In the genomic region with DNA sequence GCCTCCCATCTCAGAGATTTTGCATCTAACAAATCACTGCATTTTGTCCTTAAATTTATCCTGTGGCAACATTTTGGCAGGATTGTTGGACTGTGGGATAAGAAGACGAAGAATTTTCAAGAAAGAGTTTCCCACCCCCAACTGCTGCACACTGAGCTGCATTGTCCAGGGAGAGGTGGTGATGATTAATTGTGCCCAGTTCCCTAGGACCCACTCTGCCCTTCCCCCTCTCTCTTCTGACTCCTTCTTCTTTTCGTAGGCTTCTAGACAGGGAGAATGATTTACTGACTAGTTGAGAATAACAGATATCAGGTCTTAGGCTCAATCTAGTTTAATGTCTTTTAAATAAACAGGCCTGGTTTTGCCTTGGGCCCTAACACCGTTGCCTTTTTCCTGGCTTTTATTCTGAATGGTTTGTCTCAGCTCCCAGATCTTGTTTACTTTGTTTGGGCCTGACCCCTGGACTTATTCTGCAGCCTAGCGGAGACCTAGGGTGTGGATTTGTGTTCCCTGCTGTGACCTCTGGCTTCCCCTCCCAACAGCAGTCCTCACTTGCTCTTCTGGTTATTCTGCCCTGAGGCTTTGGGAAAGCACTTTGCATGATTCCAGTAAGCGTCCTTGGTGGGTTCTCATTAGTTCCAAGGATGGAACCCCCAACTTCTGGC, we compare ENCODE assay signal across 25 cellular contexts.
DNase-seq lines count a peak whose midpoint lies in the region; ATAC-seq and TF ChIP-seq lines count a peak whose summit lies in the region.
"Had no signal": no experiment of that assay in that cellular context is flagged by ENCODE, and none has a peak within 500 bp of the region (broad histone marks: within the 10 kb centered on the region; RNA-seq: fewer than 3 reads in every experiment).

No MANE protein-coding gene starts in this region.

- no peak overlapping the region for H2AFZ ChIP-seq in hepatocyte

- DNase-seq in Calu3 (peak; percentile 15), hepatocyte (ENCODE audit: low spot score) (no peak), mucosa of gallbladder (ENCODE audit: low spot score) (peak; percentile 61), left lung (no peak), DMS 273 treated with DMSO at 0.1 percent for 48 hours (lab: John Stamatoyannopoulos, UW) (no peak)
- no peak for DNase-seq in stimulated activated naive CD8-positive, alpha-beta T cell treated with anti-CD3 and anti-CD28 coated beads, Interleukin-15, amount 100 ng/mL, for 72 hours
- DNase-seq in stimulated activated CD4-positive, alpha-beta T cell treated with anti-CD3 and anti-CD28 coated beads, Interleukin-1b, Interleukin-23, amount 100 ng/mL, for 48 hours: no peak
- DNase-seq: ACHN; activated CD4-positive, alpha-beta T cell treated with anti-CD3 and anti-CD28 coated beads, Interleukin-2, amount 50 U/mL, for 4 hours; activated naive CD4-positive, alpha-beta T cell; effector CD4-positive, alpha-beta T cell; GF-D8; H7; natural killer cell; NCI-H1092; NCI-H510A; Right ventricle myocardium superior; stimulated activated CD8-positive, alpha-beta memory T cell treated with anti-CD3 and anti-CD28 coated beads, Interleukin-4, amount 100 ng/mL, for 48 hours; substantia nigra; T-helper 1 cell had no signal

- H3K27me3 Mint-ChIP-seq in Calu3 (ENCODE audit: unreplicated experiment): no peaks in the 10 kb centered on the region
- H3K27me3 Mint-ChIP-seq in stimulated activated naive CD8-positive, alpha-beta T cell treated with anti-CD3 and anti-CD28 coated beads, Interleukin-15, amount 100 ng/mL, for 72 hours: peaks cover 51% of the 10 kb centered on the region

- H3K4me3 ChIP-seq in hepatocyte (no peak overlapping the region), left lung (no peak overlapping the region)
- H3K4me3 ChIP-seq: prostate gland had no signal

- H3K27ac Mint-ChIP-seq in Calu3 (ENCODE audit: unreplicated experiment): no peak overlapping the region
- no peak overlapping the region for H3K27ac Mint-ChIP-seq in stimulated activated naive CD8-positive, alpha-beta T cell treated with anti-CD3 and anti-CD28 coated beads, Interleukin-15, amount 100 ng/mL, for 72 hours
- H3K27ac Mint-ChIP-seq: IgD-negative memory B cell, memory B cell, natural killer cell had no signal

- H3K9me3 Mint-ChIP-seq in Calu3 (ENCODE audit: low read depth, unreplicated experiment): peaks cover 3% of the 10 kb centered on the region
- no peaks in the 10 kb centered on the region for H3K9me3 Mint-ChIP-seq in stimulated activated naive CD8-positive, alpha-beta T cell treated with anti-CD3 and anti-CD28 coated beads, Interleukin-15, amount 100 ng/mL, for 72 hours
- H3K9me3 Mint-ChIP-seq: natural killer cell had no signal

- no peak overlapping the region for H3K4me3 Mint-ChIP-seq in Calu3 (ENCODE audit: low read depth, unreplicated experiment)
- H3K4me3 Mint-ChIP-seq in stimulated activated naive CD8-positive, alpha-beta T cell treated with anti-CD3 and anti-CD28 coated beads, Interleukin-15, amount 100 ng/mL, for 72 hours: no peak overlapping the region
- H3K4me3 Mint-ChIP-seq: CD14-positive monocyte, IgD-negative memory B cell, memory B cell, natural killer cell had no signal

- no peak for ATAC-seq in left lung
- no peak for ATAC-seq in stimulated activated naive CD8-positive, alpha-beta T cell treated with anti-CD3 and anti-CD28 coated beads, Interleukin-15, amount 100 ng/mL, for 72 hours
- ATAC-seq: natural killer cell had no signal

- no peaks in the 10 kb centered on the region for H4K20me1 ChIP-seq in hepatocyte (ENCODE audit: insufficient read depth, poor library complexity, severe bottlenecking)

- H3K36me3 Mint-ChIP-seq in Calu3 (ENCODE audit: insufficient read depth, unreplicated experiment): no peaks in the 10 kb centered on the region
- H3K36me3 Mint-ChIP-seq: CD14-positive monocyte, IgD-negative memory B cell, memory B cell, natural killer cell had no signal

- H3K27ac ChIP-seq in hepatocyte: peak overlapping the region; percentile 26
- no peak overlapping the region for H3K27ac ChIP-seq in left lung
- H3K27ac ChIP-seq: prostate gland had no signal

- H3K4me1 ChIP-seq in hepatocyte (ENCODE audit: insufficient read depth): peaks cover 16% of the 10 kb centered on the region
- H3K4me1 ChIP-seq in left lung: no peaks in the 10 kb centered on the region
- H3K4me1 ChIP-seq: prostate gland had no signal

- H3K27me3 ChIP-seq in hepatocyte (peaks cover 4% of the 10 kb centered on the region), left lung (no peaks in the 10 kb centered on the region)

- TF ChIP-seq CTCF in Calu3 (IDR thresholded peaks at IDR 0.05; ENCODE audit: unreplicated experiment) (no peak), LNCAP (IDR thresholded peaks at IDR 0.05) (peak; percentile 54), hepatocyte (IDR thresholded peaks at IDR 0.05; ENCODE audit: poor library complexity) (no peak), left lung (IDR thresholded peaks at IDR 0.05) (no peak)

- peaks cover 28% of the 10 kb centered on the region for H3K4me1 Mint-ChIP-seq in Calu3 (ENCODE audit: low read depth, unreplicated experiment)
- H3K4me1 Mint-ChIP-seq in stimulated activated naive CD8-positive, alpha-beta T cell treated with anti-CD3 and anti-CD28 coated beads, Interleukin-15, amount 100 ng/mL, for 72 hours: no peaks in the 10 kb centered on the region
- H3K4me1 Mint-ChIP-seq: memory B cell, natural killer cell had no signal

- H3K36me3 ChIP-seq in hepatocyte (replicated peaks; ENCODE audit: insufficient read depth, low read depth) (no peaks in the 10 kb centered on the region), left lung (no peaks in the 10 kb centered on the region)
- H3K36me3 ChIP-seq: prostate gland had no signal

- no peaks in the 10 kb centered on the region for H3K9me2 ChIP-seq in hepatocyte (replicated peaks; ENCODE audit: insufficient read depth)

- H3K4me2 ChIP-seq in hepatocyte: no peak overlapping the region

- intact Hi-C loops in Calu3 (cut with micrococcal nuclease; ENCODE audit: unreplicated experiment): loop anchor here (5.0 kb wide), 1 partner anchor 99 kb away; no protein-coding TSS in a partner anchor
- intact Hi-C loops in left lung (cut with DNase I): no loop called here

- H3K9me3 ChIP-seq in hepatocyte (ENCODE audit: low read depth): no peaks in the 10 kb centered on the region
- no peaks in the 10 kb centered on the region for H3K9me3 ChIP-seq in left lung
- H3K9me3 ChIP-seq: prostate gland had no signal

- no peaks in the 10 kb centered on the region for H3K79me2 ChIP-seq in hepatocyte

- CTCF ChIA-PET in Calu3 (lab: Charles Lee): no interaction called here

- WGBS in hepatocyte (ENCODE audit: low lambda C conversion rate, missing lambda C conversion rate): 26% methylated on average over 5 of the region's 5 CpGs

- BruUV-seq in Calu3 (replicated peaks; lab: Mats Ljungman, UMichigan): no TSS peak

Comparison
In these comparisons a context has a peak if more than half of its experiments do, and no peak if none do; other contexts are left out.
1. DNase-seq: peak in Calu3 (single experiment) and mucosa of gallbladder (single experiment); none in hepatocyte (single experiment), left lung (0 of 2), stimulated activated naive CD8-positive, alpha-beta T cell treated with anti-CD3 and anti-CD28 coated beads, Interleukin-15, amount 100 ng/mL, for 72 hours (0 of 2), stimulated activated CD4-positive, alpha-beta T cell treated with anti-CD3 and anti-CD28 coated beads, Interleukin-1b, Interleukin-23, amount 100 ng/mL, for 48 hours (single experiment) and DMS 273 treated with DMSO at 0.1 percent for 48 hours (single experiment).